In the genomic region with DNA sequence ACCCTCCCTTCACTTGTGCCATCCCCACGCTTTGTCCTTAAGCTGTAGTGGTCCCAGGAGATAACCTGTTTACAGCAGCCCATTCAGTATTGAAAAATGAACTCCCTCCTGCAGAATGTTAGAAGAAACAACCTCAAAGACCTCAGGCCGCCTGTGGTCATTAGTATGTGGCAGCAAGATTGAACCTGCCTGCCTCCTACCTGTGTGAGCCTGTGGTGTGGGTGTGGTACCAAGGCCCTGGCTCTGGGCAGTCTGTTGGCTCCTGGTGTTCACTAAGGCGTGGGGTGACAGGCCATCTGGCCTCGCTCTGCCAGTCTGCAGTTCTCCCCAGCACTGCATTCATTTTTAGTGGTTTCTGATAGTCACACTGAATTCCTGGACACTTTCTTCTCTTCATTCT, we compare ENCODE assay signal across 20 cellular contexts. TPM values are rescaled to one million over a fixed set of nuclear protein-coding genes. Genes with fewer than 3 reads are reported as not detected.
DNase-seq lines count a peak whose midpoint lies in the region; ATAC-seq, FAIRE-seq and TF ChIP-seq lines count a peak whose summit lies in the region.
"Had no signal": no experiment of that assay in that cellular context is flagged by ENCODE, and none has a peak within 500 bp of the region (broad histone marks: within the 10 kb centered on the region; RNA-seq: fewer than 3 reads in every experiment).

No MANE protein-coding gene starts in this region.

- H3K27me3 Mint-ChIP-seq in Calu3 (ENCODE audit: unreplicated experiment): no peaks in the 10 kb centered on the region

- H2AFZ ChIP-seq in keratinocyte (ENCODE audit: control insufficient read depth, low read length): no peak overlapping the region
- H2AFZ ChIP-seq: GM23338 had no signal

- dilution Hi-C loops in keratinocyte (cut with MboI; ENCODE audit: extremely low pct_ligation_motif_present, low sequenced_read_pairs): no loop called here

- POLR2A ChIA-PET in RWPE1 (lab: Yijun Ruan, JAX; ENCODE audit: low non-redundant PET): no interaction called here

- DNase-seq in Calu3 (no peak), RWPE1 (ENCODE audit: low spot score) (peak; percentile 69), bronchial epithelial cell (ENCODE audit: low read depth) (peak; percentile 91), keratinocyte (ENCODE audit: low read depth, low spot score) (no peak), NCI-H774 (lab: John Stamatoyannopoulos, UW) (no peak)
- no peak for DNase-seq in activated CD4-positive, alpha-beta T cell treated with anti-CD3 and anti-CD28 coated beads, Interleukin-2, amount 50 U/mL, for 4 hours
- DNase-seq: C1 segment of cervical spinal cord, GF-D8, MG63, NCI-H1092, NCI-H146, NCI-H2081, NCI-H510A treated with DMSO at 0.1 percent for 48 hours had no signal

- no peaks in the 10 kb centered on the region for H3K9me1 ChIP-seq in keratinocyte (ENCODE audit: control insufficient read depth, extremely low read depth, insufficient read depth, low read length)

- TF ChIP-seq CTCF in Calu3 (IDR thresholded peaks at IDR 0.05; ENCODE audit: unreplicated experiment): no peak
- no peak for TF ChIP-seq CTCF in RWPE1 (conservative IDR thresholded peaks at IDR 0.05; ENCODE audit: low read depth)
- TF ChIP-seq CTCF in bronchial epithelial cell (IDR thresholded peaks at IDR 0.05; ENCODE audit: insufficient read depth, low read length, severe bottlenecking): no peak
- no peak for TF ChIP-seq CTCF in keratinocyte (optimal IDR thresholded peaks at IDR 0.05 in 1 of 3, IDR thresholded peaks at IDR 0.05 in 1 of 3, conservative IDR thresholded peaks at IDR 0.05 in 1 of 3; ENCODE audit: extremely low read depth in 1 of 3, insufficient read depth in 2 of 3, low read length in 3 of 3)

- H3K4me3 ChIP-seq in bronchial epithelial cell (ENCODE audit: low read depth, low read length) (no peak overlapping the region), keratinocyte (ENCODE audit: control insufficient read depth in 2 of 3, extremely low read depth in 1 of 3, insufficient read depth in 2 of 3, low read depth in 1 of 3, low read length in 3 of 3) (peak overlapping the region in 2 of 3 experiments; percentile 4 to 29)
- H3K4me3 ChIP-seq: GM23338, MG63 had no signal

- H4K20me1 ChIP-seq in keratinocyte (ENCODE audit: control insufficient read depth, extremely low read depth, insufficient read depth, low read length): no peaks in the 10 kb centered on the region

- CTCF ChIA-PET in Calu3 (lab: Charles Lee) (no interaction called here), RWPE1 (lab: Yijun Ruan, JAX) (interaction anchor here (0.7 kb wide), 1 partner anchor 908 kb away, joined by 3 read pairs; no protein-coding TSS in a partner anchor)

- peaks cover 9% of the 10 kb centered on the region for H3K36me3 Mint-ChIP-seq in Calu3 (ENCODE audit: insufficient read depth, unreplicated experiment)

- peaks cover 61% of the 10 kb centered on the region for H3K4me1 Mint-ChIP-seq in Calu3 (ENCODE audit: low read depth, unreplicated experiment)

- H3K4me1 ChIP-seq in keratinocyte (ENCODE audit: control insufficient read depth, extremely low read depth, insufficient read depth, low read length): peaks cover 46% of the 10 kb centered on the region

- no peaks in the 10 kb centered on the region for H3K9me3 Mint-ChIP-seq in Calu3 (ENCODE audit: low read depth, unreplicated experiment)
- H3K9me3 Mint-ChIP-seq: GM23338 had no signal

- intact Hi-C loops in Calu3 (cut with micrococcal nuclease; ENCODE audit: unreplicated experiment): no loop called here

- ATAC-seq in GM19455 (IDR thresholded peaks at IDR 0.05; ENCODE audit: unreplicated experiment): no peak
- ATAC-seq in HG02798 (IDR thresholded peaks at IDR 0.05; ENCODE audit: poor library complexity, unreplicated experiment): no peak
- ATAC-seq: GM23338, HCT116, HepG2, Panc1 had no signal

- peak overlapping the region; percentile 68 for H3K4me2 ChIP-seq in keratinocyte (ENCODE audit: control insufficient read depth, extremely low read depth, insufficient read depth, low read depth, low read length)
- H3K4me2 ChIP-seq: GM23338 had no signal

- peak overlapping the region; percentile 82 for H3K27ac ChIP-seq in RWPE1
- peak overlapping the region; percentile 54 for H3K27ac ChIP-seq in keratinocyte (ENCODE audit: control insufficient read depth, insufficient read depth, low read length)

- H3K4me3 Mint-ChIP-seq in Calu3 (ENCODE audit: low read depth, unreplicated experiment): peak overlapping the region; percentile 17
- H3K4me3 Mint-ChIP-seq: GM23338 had no signal

- H3K27me3 ChIP-seq in bronchial epithelial cell (ENCODE audit: control insufficient read depth, insufficient read depth, low read length) (no peaks in the 10 kb centered on the region), keratinocyte (ENCODE audit: control insufficient read depth, extremely low read depth, insufficient read depth, low read length) (no peaks in the 10 kb centered on the region)
- H3K27me3 ChIP-seq: MG63 had no signal

- H3K9ac ChIP-seq in keratinocyte (ENCODE audit: control insufficient read depth, extremely low read depth, insufficient read depth, low read length): peak overlapping the region; percentile 26

- peaks cover 13% of the 10 kb centered on the region for H3K79me2 ChIP-seq in keratinocyte (ENCODE audit: control insufficient read depth, insufficient read depth, low read length)

- peaks cover 3% of the 10 kb centered on the region for H3K36me3 ChIP-seq in bronchial epithelial cell (ENCODE audit: control insufficient read depth, insufficient read depth, low read length)
- H3K36me3 ChIP-seq in keratinocyte (ENCODE audit: control insufficient read depth in 2 of 2, extremely low read depth in 1 of 2, insufficient read depth in 2 of 2, low read length in 2 of 2): no peaks in the 10 kb centered on the region

- H3K9me3 ChIP-seq in keratinocyte (ENCODE audit: control insufficient read depth, low read depth, low read length): no peaks in the 10 kb centered on the region
- H3K9me3 ChIP-seq: MG63 had no signal

- FAIRE-seq in bronchial epithelial cell (lab: Jason Lieb, UNC) (no peak), keratinocyte (lab: Jason Lieb, UNC) (peak; percentile 44)
- FAIRE-seq: GM12892, HepG2 had no signal

- no peak overlapping the region for H3K27ac Mint-ChIP-seq in Calu3 (ENCODE audit: unreplicated experiment)
- H3K27ac Mint-ChIP-seq: GM23338 had no signal

- no TSS peak for BruUV-seq in Calu3 (replicated peaks; lab: Mats Ljungman, UMichigan)

RNA-seq across cellular contexts. Expression of gene LSM3, which starts 21.0 kb away (rescaled TPM):
- total RNA-seq in Calu3 (2022) (16.7 and 17.7 TPM in 2 replicates), bronchial epithelial cell (5.5 and 6.6 TPM in 2 replicates)
- polyA plus RNA-seq in keratinocyte: 10.7 to 26.1 TPM (median 13.2 TPM) in 3 replicates
- 28.0 TPM for polyA plus RNA-seq in keratinocyte (2011; ENCODE audit: low read depth)
- 13.9 and 18.7 TPM in 2 replicates for polyA plus RNA-seq in keratinocyte (2011; cell fraction: cytosol; rRNA removed)
- polyA plus RNA-seq in keratinocyte (2011; cell fraction: nucleus; rRNA removed): 2.3 and 5.2 TPM in 2 replicates
- polyA plus RNA-seq in keratinocyte (2012; ENCODE audit: low replicate concordance): 13.6 and 21.0 TPM in 2 replicates
- polyA minus RNA-seq in keratinocyte: 0.56 to 3.4 TPM (median 0.96 TPM) in 3 replicates
- 2.7 TPM for polyA minus RNA-seq in keratinocyte (2011; cell fraction: cytosol; rRNA and poly(A)+ RNA removed)
- 0.32 and 0.93 TPM in 2 replicates for polyA minus RNA-seq in keratinocyte (2011; cell fraction: nucleus; rRNA and poly(A)+ RNA removed)

RNA-seq across cellular contexts. Expression of gene XPC, which starts 21.2 kb away (rescaled TPM):
- total RNA-seq in Calu3 (2022): 23.8 and 24.3 TPM in 2 replicates
- 25.3 and 33.4 TPM in 2 replicates for total RNA-seq in bronchial epithelial cell
- 19.4 to 24.9 TPM (median 22.0 TPM) in 3 replicates for polyA plus RNA-seq in keratinocyte
- polyA plus RNA-seq in keratinocyte (2011; ENCODE audit: low read depth): 91.7 TPM
- polyA plus RNA-seq in keratinocyte (2011; cell fraction: cytosol; rRNA removed): 24.3 and 40.5 TPM in 2 replicates
- 72.5 and 73.3 TPM in 2 replicates for polyA plus RNA-seq in keratinocyte (2011; cell fraction: nucleus; rRNA removed)
- polyA plus RNA-seq in keratinocyte (2012; ENCODE audit: low replicate concordance): 27.5 and 32.6 TPM in 2 replicates
- 23.4 to 28.6 TPM (median 24.8 TPM) in 3 replicates for polyA minus RNA-seq in keratinocyte
- polyA minus RNA-seq in keratinocyte (2011; cell fraction: cytosol; rRNA and poly(A)+ RNA removed): 11.9 TPM
- polyA minus RNA-seq in keratinocyte (2011; cell fraction: nucleus; rRNA and poly(A)+ RNA removed): 32.7 and 46.7 TPM in 2 replicates

Comparison
In these comparisons a context has a peak if more than half of its experiments do, and no peak if none do; other contexts are left out.
1. DNase-seq: peak in RWPE1 (single experiment) and bronchial epithelial cell (single experiment); none in Calu3 (single experiment), keratinocyte (single experiment), NCI-H774 (single experiment) and activated CD4-positive, alpha-beta T cell treated with anti-CD3 and anti-CD28 coated beads, Interleukin-2, amount 50 U/mL, for 4 hours (0 of 2).